Comparison of ENCODE assay signal across 12 cellular contexts in the genomic region with DNA sequence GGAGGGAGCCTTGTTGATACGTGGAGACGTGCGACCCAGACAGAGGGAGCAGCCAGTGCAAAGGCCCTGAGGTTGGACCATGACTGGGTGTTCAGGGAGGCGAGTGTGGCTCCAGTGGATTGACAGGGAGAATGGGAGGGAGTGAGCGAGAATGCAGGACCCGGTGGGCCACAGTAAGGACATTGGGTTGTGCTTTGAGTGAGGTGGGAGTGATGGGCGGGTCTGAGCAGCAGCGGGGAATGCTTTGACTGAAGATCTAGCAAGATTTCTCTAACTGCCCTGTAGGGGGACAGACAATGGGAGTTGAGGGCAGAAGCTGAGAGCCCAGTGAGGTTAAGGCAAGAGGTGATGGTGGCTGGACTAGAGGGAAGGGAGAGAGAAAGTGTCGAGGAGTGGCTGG. TPM values are rescaled to one million over a fixed set of nuclear protein-coding genes. Genes with fewer than 3 reads are reported as not detected.
DNase-seq lines count a peak whose midpoint lies in the region; ATAC-seq and TF ChIP-seq lines count a peak whose summit lies in the region.
"Had no signal": no experiment of that assay in that cellular context is flagged by ENCODE, and none has a peak within 500 bp of the region (broad histone marks: within the 10 kb centered on the region; RNA-seq: fewer than 3 reads in every experiment).

No MANE protein-coding gene starts in this region.

- POLR2A ChIA-PET in AG04450 (lab: Yijun Ruan, JAX) = interaction anchor here (0.8 kb wide), 1 partner anchor 9 kb away, joined by 4 read pairs; no protein-coding TSS in a partner anchor

- H3K9me3 ChIP-seq in AG04450 (ENCODE audit: control insufficient read depth, insufficient read depth, low read length) = no peaks in the 10 kb centered on the region

- TF ChIP-seq CTCF in AG04450 (IDR thresholded peaks at IDR 0.05; ENCODE audit: low read depth, low read length) (peak; percentile 42), GM12864 (IDR thresholded peaks at IDR 0.05; ENCODE audit: low read depth, low read length, missing control alignments) (peak; percentile 46), fibroblast of villous mesenchyme (IDR thresholded peaks at IDR 0.05; ENCODE audit: insufficient read depth, low read depth, low read length) (peak; percentile 32)

- DNase-seq in AG04450 (ENCODE audit: low read depth, low spot score) (no peak), GM12864 (ENCODE audit: low read depth) (no peak), OCI-M1 (lab: John Stamatoyannopoulos, UW) (peak; percentile 27), fibroblast of villous mesenchyme (ENCODE audit: low read depth) (no peak), cerebellum (ENCODE audit: low spot score) (no peak), LoVo (ENCODE audit: low spot score) (no peak)
- DNase-seq in stimulated activated CD4-positive, alpha-beta T cell treated with anti-CD3 and anti-CD28 coated beads, Interleukin-15, amount 100 ng/mL, for 24 hours = no peak
- DNase-seq: DMS153; stimulated activated CD4-positive, alpha-beta T cell treated with anti-CD3 and anti-CD28 coated beads, Interleukin-12 subunit alpha, Interleukin-12 subunit beta, amount 100 ng/mL, for 4 hours had no signal

- H3K27me3 ChIP-seq in AG04450 (ENCODE audit: control insufficient read depth, insufficient read depth, low read length) = peaks cover 15% of the 10 kb centered on the region

- H3K4me3 ChIP-seq in AG04450 (ENCODE audit: low read depth, low read length) = no peak overlapping the region
- no peak overlapping the region for H3K4me3 ChIP-seq in GM12864 (ENCODE audit: low read depth, low read length)
- H3K4me3 ChIP-seq in fibroblast of villous mesenchyme (ENCODE audit: low read depth, low read length) = no peak overlapping the region

- no peak for ATAC-seq in HG03039 (IDR thresholded peaks at IDR 0.05; ENCODE audit: unreplicated experiment)

- CTCF ChIA-PET in AG04450 (lab: Charles Lee) = no interaction called here

- H3K27ac ChIP-seq in AG04450 (ENCODE audit: low read depth, low read length) = no peak overlapping the region

RNA-seq across cellular contexts. Expression of a gene that starts 7.7 kb away (rescaled TPM):
- not detected in 2 replicates for polyA plus RNA-seq in AG04450 (2011; rRNA removed)
- polyA minus RNA-seq in AG04450 (2011; rRNA and poly(A)+ RNA removed) = not detected in 2 replicates
- not detected in 2 replicates for total RNA-seq in fibroblast of villous mesenchyme
- not detected for total RNA-seq in cerebellum
- total RNA-seq: LHCN-M2, mononuclear cell had no signal

RNA-seq across cellular contexts. Expression of a gene that starts 19.9 kb away (rescaled TPM):
- polyA plus RNA-seq in AG04450 (2011; rRNA removed) = 1.4 and 1.6 TPM in 2 replicates
- 0.70 and 1.4 TPM in 2 replicates for polyA minus RNA-seq in AG04450 (2011; rRNA and poly(A)+ RNA removed)
- 2.6 TPM in 2 replicates for total RNA-seq in fibroblast of villous mesenchyme
- total RNA-seq in cerebellum = 1.5 TPM

RNA-seq across cellular contexts. Expression of a gene that starts 36.3 kb away (rescaled TPM):
- 5.0 and 6.5 TPM in 2 replicates for polyA plus RNA-seq in AG04450 (2011; rRNA removed)
- polyA minus RNA-seq in AG04450 (2011; rRNA and poly(A)+ RNA removed) = 5.9 and 7.0 TPM in 2 replicates
- total RNA-seq in fibroblast of villous mesenchyme (26.3 and 30.9 TPM in 2 replicates), cerebellum (18.1 TPM)

RNA-seq across cellular contexts. Expression of a gene that starts 51.4 kb away (rescaled TPM):
- polyA plus RNA-seq in AG04450 (2011; rRNA removed) = 0.02 TPM in 1 of 2 replicates, not detected in the other
- polyA minus RNA-seq in AG04450 (2011; rRNA and poly(A)+ RNA removed) = 0.04 and 0.23 TPM in 2 replicates
- total RNA-seq in fibroblast of villous mesenchyme (not detected in 2 replicates), cerebellum (17.5 TPM)
- total RNA-seq: LHCN-M2 had no signal

RNA-seq across cellular contexts. Expression of a gene that starts 58.2 kb away (rescaled TPM):
- not detected in 2 replicates for polyA plus RNA-seq in AG04450 (2011; rRNA removed)
- not detected in 2 replicates for polyA minus RNA-seq in AG04450 (2011; rRNA and poly(A)+ RNA removed)
- not detected in 2 replicates for total RNA-seq in fibroblast of villous mesenchyme
- total RNA-seq in cerebellum = not detected
- total RNA-seq: LHCN-M2, mononuclear cell had no signal
